ENCODE assay signal across 20 cellular contexts in genomic region chrX:37800762-37801161, GRCh38.
A peak's percentile ranks its signal among the peaks of the same experiment; 100 is the strongest.
DNase-seq lines count a peak whose midpoint lies in the region; ATAC-seq and TF ChIP-seq lines count a peak whose summit lies in the region.
"Had no signal": no experiment of that assay in that cellular context is flagged by ENCODE, and none has a peak within 500 bp of the region (broad histone marks: within the 10 kb centered on the region; RNA-seq: fewer than 3 reads in every experiment).

No MANE protein-coding gene starts in this region.

- peaks cover 31% of the 10 kb centered on the region for H3K4me1 Mint-ChIP-seq in dendritic cell treated with granulocyte-macrophage colony-stimulating factor and Interleukin-4, amounts not matched to agents 40 ng/mL and 50 ng/mL, for 4 days (ENCODE audit: low read depth)
- peaks cover 18% of the 10 kb centered on the region for H3K4me1 Mint-ChIP-seq in stimulated activated memory B cell treated with anti-CD40 and anti-IgM and Interleukin-4, amounts not matched to agents 10 μg/mL and 1 μg/mL and 100 μg/mL, for 72 hours

- peak overlapping the region; percentile 44 for H3K4me3 Mint-ChIP-seq in dendritic cell treated with granulocyte-macrophage colony-stimulating factor and Interleukin-4, amounts not matched to agents 40 ng/mL and 50 ng/mL, for 4 days
- no peak overlapping the region for H3K4me3 Mint-ChIP-seq in stimulated activated memory B cell treated with anti-CD40 and anti-IgM and Interleukin-4, amounts not matched to agents 10 μg/mL and 1 μg/mL and 100 μg/mL, for 72 hours

- TF ChIP-seq POLR2A in NB4 (IDR thresholded peaks at IDR 0.05; ENCODE audit: extremely low read depth, insufficient read length) = no peak

- TF ChIP-seq CTCF in NB4 (IDR thresholded peaks at IDR 0.05; ENCODE audit: low read depth, low read length) = no peak

- peak; percentile 73 for DNase-seq in CD1c-positive myeloid dendritic cell (ENCODE audit: extremely low spot score)
- peak; percentile 31 for DNase-seq in NB4 (ENCODE audit: low read depth)
- no peak for DNase-seq in stimulated activated CD4-positive, alpha-beta T cell treated with anti-CD3 and anti-CD28 coated beads, Interleukin-4, amount 100 ng/mL, for 1 hour
- no peak for DNase-seq in central memory CD4-positive, alpha-beta T cell
- DNase-seq: BE2C, DMS79 treated with DMSO at 0.1 percent for 48 hours, GM23248, NCI-H1105, NCI-H1694, NCI-H2107, NCI-H2227 treated with DMSO at 0.1 percent for 48 hours, NCI-H524, SHP77 had no signal

- intact Hi-C loops in dendritic cell treated with granulocyte-macrophage colony-stimulating factor and Interleukin-4, amounts not matched to agents 40 ng/mL and 50 ng/mL, for 4 days (cut with micrococcal nuclease) = no loop called here

- H3K27me3 Mint-ChIP-seq in dendritic cell treated with granulocyte-macrophage colony-stimulating factor and Interleukin-4, amounts not matched to agents 40 ng/mL and 50 ng/mL, for 4 days = no peaks in the 10 kb centered on the region
- no peaks in the 10 kb centered on the region for H3K27me3 Mint-ChIP-seq in stimulated activated memory B cell treated with anti-CD40 and anti-IgM and Interleukin-4, amounts not matched to agents 10 μg/mL and 1 μg/mL and 100 μg/mL, for 72 hours

- peaks cover 84% of the 10 kb centered on the region for H3K36me3 Mint-ChIP-seq in dendritic cell treated with granulocyte-macrophage colony-stimulating factor and Interleukin-4, amounts not matched to agents 40 ng/mL and 50 ng/mL, for 4 days (ENCODE audit: low read depth)
- peaks cover 30% of the 10 kb centered on the region for H3K36me3 Mint-ChIP-seq in stimulated activated memory B cell treated with anti-CD40 and anti-IgM and Interleukin-4, amounts not matched to agents 10 μg/mL and 1 μg/mL and 100 μg/mL, for 72 hours

- no peak for ATAC-seq in stimulated activated memory B cell treated with anti-CD40 and anti-IgM and Interleukin-4, amounts not matched to agents 10 μg/mL and 1 μg/mL and 100 μg/mL, for 72 hours
- no peak for ATAC-seq in HG02610 (IDR thresholded peaks at IDR 0.05; ENCODE audit: unreplicated experiment)
- ATAC-seq: GM12878, HCT116, HepG2, SK-N-SH treated with all-trans-retinoic acid at 6 μM for 48 hours had no signal

- H3K27ac Mint-ChIP-seq in dendritic cell treated with granulocyte-macrophage colony-stimulating factor and Interleukin-4, amounts not matched to agents 40 ng/mL and 50 ng/mL, for 4 days = peak overlapping the region; percentile 81
- H3K27ac Mint-ChIP-seq in stimulated activated memory B cell treated with anti-CD40 and anti-IgM and Interleukin-4, amounts not matched to agents 10 μg/mL and 1 μg/mL and 100 μg/mL, for 72 hours = peak overlapping the region; percentile 42

- H3K4me3 ChIP-seq in NB4 (ENCODE audit: low read depth, low read length) = no peak overlapping the region
- H3K4me3 ChIP-seq: GM12878, GM23248 had no signal

- H3K9me3 Mint-ChIP-seq in dendritic cell treated with granulocyte-macrophage colony-stimulating factor and Interleukin-4, amounts not matched to agents 40 ng/mL and 50 ng/mL, for 4 days = no peaks in the 10 kb centered on the region
- no peaks in the 10 kb centered on the region for H3K9me3 Mint-ChIP-seq in stimulated activated memory B cell treated with anti-CD40 and anti-IgM and Interleukin-4, amounts not matched to agents 10 μg/mL and 1 μg/mL and 100 μg/mL, for 72 hours

Comparison
In these comparisons a context has a peak if more than half of its experiments do, and no peak if none do; other contexts are left out.
1. DNase-seq: peak in CD1c-positive myeloid dendritic cell (single experiment) and NB4 (single experiment); none in stimulated activated CD4-positive, alpha-beta T cell treated with anti-CD3 and anti-CD28 coated beads, Interleukin-4, amount 100 ng/mL, for 1 hour (single experiment) and central memory CD4-positive, alpha-beta T cell (single experiment).